Comparison of ENCODE assay signal across 27 cellular contexts in genomic region chr20:54608039-54608745, GRCh38.
"Had no signal": no experiment of that assay in that cellular context is flagged by ENCODE, and none has a peak within 500 bp of the region (broad histone marks: within the 10 kb centered on the region; RNA-seq: fewer than 3 reads in every experiment).

No MANE protein-coding gene starts in this region.

- H3K27me3 Mint-ChIP-seq: activated CD4-positive, alpha-beta memory T cell treated with anti-CD3 and anti-CD28 coated beads, Interleukin-2, amount 10 ng/mL, durations not matched to agents 7 days and 5 days; activated naive CD4-positive, alpha-beta T cell treated with anti-CD3 and anti-CD28 coated beads, Interleukin-2, amount 10 ng/mL, durations not matched to agents 7 days and 5 days had no signal

- H3K27me3 ChIP-seq: brain microvascular endothelial cell, cardiac muscle cell, MG63 had no signal

- H3K27ac ChIP-seq: brain microvascular endothelial cell, cardiac muscle cell, SJCRH30, WERI-Rb-1 had no signal

- H3K4me1 Mint-ChIP-seq: activated CD4-positive, alpha-beta memory T cell treated with anti-CD3 and anti-CD28 coated beads, Interleukin-2, amount 10 ng/mL, durations not matched to agents 7 days and 5 days; activated CD4-positive, alpha-beta T cell treated with anti-CD3 and anti-CD28 coated beads for 36 hours; activated naive CD4-positive, alpha-beta T cell treated with anti-CD3 and anti-CD28 coated beads, Interleukin-2, amount 10 ng/mL, durations not matched to agents 7 days and 5 days; activated naive CD8-positive, alpha-beta T cell treated with anti-CD3 and anti-CD28 coated beads for 36 hours; activated T-helper 17 cell treated with anti-CD3 and anti-CD28 coated beads, Interleukin-2, amount 50 U/mL, for 72 hours had no signal

- H3K4me3 Mint-ChIP-seq: activated CD4-positive, alpha-beta memory T cell treated with anti-CD3 and anti-CD28 coated beads, Interleukin-2, amount 10 ng/mL, durations not matched to agents 7 days and 5 days; activated CD4-positive, alpha-beta T cell treated with anti-CD3 and anti-CD28 coated beads for 36 hours; activated naive CD4-positive, alpha-beta T cell treated with anti-CD3 and anti-CD28 coated beads, Interleukin-2, amount 10 ng/mL, durations not matched to agents 7 days and 5 days; activated naive CD8-positive, alpha-beta T cell treated with anti-CD3 and anti-CD28 coated beads for 36 hours; activated T-helper 17 cell treated with anti-CD3 and anti-CD28 coated beads, Interleukin-2, amount 50 U/mL, for 72 hours had no signal

- H3K4me1 ChIP-seq: SJCRH30 had no signal

- DNase-seq: activated CD4-positive, alpha-beta memory T cell treated with anti-CD3 and anti-CD28 coated beads, Interleukin-2, amount 10 ng/mL, durations not matched to agents 7 days and 5 days; activated CD4-positive, alpha-beta T cell treated with anti-CD3 and anti-CD28 coated beads for 36 hours; activated CD4-positive, alpha-beta T cell treated with anti-CD3 and anti-CD28 coated beads, Interleukin-2, amount 50 U/mL, for 1 hour; activated gamma-delta T cell treated with Interleukin-2 at 50 U/mL for 16 hours; activated naive CD4-positive, alpha-beta T cell treated with anti-CD3 and anti-CD28 coated beads, Interleukin-2, amount 10 ng/mL, durations not matched to agents 7 days and 5 days; activated naive CD8-positive, alpha-beta T cell treated with anti-CD3 and anti-CD28 coated beads for 36 hours; activated T-cell treated with anti-CD3 and anti-CD28 coated beads for 4 hours; activated T-cell treated with anti-CD3 and anti-CD28 coated beads, Interleukin-2, amount 50 U/mL, for 48 hours; brain microvascular endothelial cell; cerebellar nuclear complex; KG1; MG63; NCI-H1092 treated with DMSO at 0.1 percent for 48 hours; NCI-H1417 treated with DMSO at 0.1 percent for 48 hours; NCI-H1694; NCI-H2029 treated with DMSO at 0.1 percent for 48 hours; NCI-H345; NCI-H510A; NCI-H526 treated with DMSO at 0.1 percent for 48 hours; NCI-H82; Right ventricle myocardium superior; SJCRH30; SK-N-SH; T-helper 1 cell; WERI-Rb-1 had no signal

- H3K36me3 ChIP-seq: brain microvascular endothelial cell, cardiac muscle cell, MG63, SJCRH30, WERI-Rb-1 had no signal

- H3K9me3 ChIP-seq: MG63, SJCRH30, SK-N-SH had no signal

- H3K9me3 Mint-ChIP-seq: activated CD4-positive, alpha-beta memory T cell treated with anti-CD3 and anti-CD28 coated beads, Interleukin-2, amount 10 ng/mL, durations not matched to agents 7 days and 5 days; activated naive CD4-positive, alpha-beta T cell treated with anti-CD3 and anti-CD28 coated beads, Interleukin-2, amount 10 ng/mL, durations not matched to agents 7 days and 5 days; activated naive CD8-positive, alpha-beta T cell treated with anti-CD3 and anti-CD28 coated beads for 36 hours; activated T-helper 17 cell treated with anti-CD3 and anti-CD28 coated beads, Interleukin-2, amount 50 U/mL, for 72 hours had no signal

- H3K27ac Mint-ChIP-seq: activated CD4-positive, alpha-beta memory T cell treated with anti-CD3 and anti-CD28 coated beads, Interleukin-2, amount 10 ng/mL, durations not matched to agents 7 days and 5 days; activated CD4-positive, alpha-beta T cell treated with anti-CD3 and anti-CD28 coated beads for 36 hours; activated naive CD4-positive, alpha-beta T cell treated with anti-CD3 and anti-CD28 coated beads, Interleukin-2, amount 10 ng/mL, durations not matched to agents 7 days and 5 days; activated naive CD8-positive, alpha-beta T cell treated with anti-CD3 and anti-CD28 coated beads for 36 hours; activated T-helper 17 cell treated with anti-CD3 and anti-CD28 coated beads, Interleukin-2, amount 50 U/mL, for 72 hours had no signal

- H3K36me3 Mint-ChIP-seq: activated naive CD4-positive, alpha-beta T cell treated with anti-CD3 and anti-CD28 coated beads, Interleukin-2, amount 10 ng/mL, durations not matched to agents 7 days and 5 days; activated naive CD8-positive, alpha-beta T cell treated with anti-CD3 and anti-CD28 coated beads for 36 hours had no signal

- H3K4me3 ChIP-seq: cardiac muscle cell, MG63, SJCRH30 had no signal
